In the genomic region with DNA sequence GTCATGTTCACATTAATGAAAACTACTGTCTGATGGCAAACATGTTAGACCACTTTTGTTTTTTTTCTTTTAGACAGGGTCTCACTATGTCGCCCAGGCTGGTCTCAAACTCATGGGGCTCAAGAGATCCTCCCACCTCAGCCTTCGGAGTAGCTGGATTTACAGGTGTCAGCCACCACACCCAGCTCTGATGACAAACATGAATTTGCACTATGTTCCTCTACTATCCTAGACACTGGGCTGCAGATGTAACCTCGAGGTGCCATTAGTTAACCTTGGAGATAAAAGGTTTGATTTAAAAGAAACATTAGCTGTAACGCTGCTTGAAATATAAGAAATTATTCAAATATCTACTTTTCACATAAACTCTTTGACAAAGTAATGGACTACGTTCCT, we compare ENCODE assay signal across 8 cellular contexts. TPM values are rescaled to one million over a fixed set of nuclear protein-coding genes. Genes with fewer than 3 reads are reported as not detected.
DNase-seq lines count a peak whose midpoint lies in the region; ATAC-seq, FAIRE-seq and TF ChIP-seq lines count a peak whose summit lies in the region.

No MANE protein-coding gene starts in this region.

- no peaks in the 10 kb centered on the region for H3K36me3 ChIP-seq in DND-41 (ENCODE audit: insufficient read depth, low read length)
- no peaks in the 10 kb centered on the region for H3K36me3 ChIP-seq in mucosa of stomach (ENCODE audit: control insufficient read depth, insufficient read depth, low read length)

- peak overlapping the region; percentile 39 for H3K9ac ChIP-seq in DND-41 (ENCODE audit: low read depth, low read length)
- peak overlapping the region; percentile 64 for H3K9ac ChIP-seq in mucosa of stomach (ENCODE audit: low read length)

- H3K27ac Mint-ChIP-seq in HFFc6, result peak overlapping the region; percentile 81
- peak overlapping the region; percentile 90 for H3K27ac Mint-ChIP-seq in activated T-helper 1 cell treated with anti-CD3 and anti-CD28 coated beads, Interleukin-12 subunit alpha, Interleukin-12 subunit beta, Interleukin-2, Interleukin-4 antibody, amounts not matched to agents 30 ng/mL and 10 ng/mL and 1 ng/mL, durations not matched to agents 14 hours and 24 hours and 36 hours

- intact Hi-C loops in activated T-helper 1 cell treated with anti-CD3 and anti-CD28 coated beads, Interleukin-12 subunit alpha, Interleukin-12 subunit beta, Interleukin-2, Interleukin-4 antibody, amounts not matched to agents 30 ng/mL and 10 ng/mL and 1 ng/mL, durations not matched to agents 14 hours and 24 hours and 36 hours (cut with micrococcal nuclease), result loop anchor here (1.0 to 5.0 kb wide), 5 partner anchors 10 to 59 kb away; a partner anchor contains a TSS

- H4K20me1 ChIP-seq in DND-41 (ENCODE audit: insufficient read depth, low read length), result peaks cover 40% of the 10 kb centered on the region

- ATAC-seq in DND-41 (ENCODE audit: insufficient read depth, low read depth), result peak; percentile 36; the same call in 2 of the 3 replicates

- H3K9me3 Mint-ChIP-seq in HFFc6, result no peaks in the 10 kb centered on the region
- peaks cover 4% of the 10 kb centered on the region for H3K9me3 Mint-ChIP-seq in activated T-helper 1 cell treated with anti-CD3 and anti-CD28 coated beads, Interleukin-12 subunit alpha, Interleukin-12 subunit beta, Interleukin-2, Interleukin-4 antibody, amounts not matched to agents 30 ng/mL and 10 ng/mL and 1 ng/mL, durations not matched to agents 14 hours and 24 hours and 36 hours

- H3K4me2 ChIP-seq in DND-41 (ENCODE audit: insufficient read depth, low read length), result peak overlapping the region; percentile 64

- H3K4me1 ChIP-seq in DND-41 (ENCODE audit: insufficient read depth, low read length) (peaks cover 82% of the 10 kb centered on the region), mucosa of stomach (ENCODE audit: control insufficient read depth, insufficient read depth, low read length) (peaks cover 76% of the 10 kb centered on the region)

- no peak for TF ChIP-seq CTCF in DND-41 (IDR thresholded peaks at IDR 0.05; ENCODE audit: borderline replicate concordance, extremely low read depth, low read length, poor library complexity, severe bottlenecking)
- TF ChIP-seq CTCF in HFFc6 (IDR thresholded peaks at IDR 0.05), result no peak
- no peak for TF ChIP-seq CTCF in D721Med (IDR thresholded peaks at IDR 0.05; ENCODE audit: insufficient read depth, missing control alignments)

- H3K4me3 ChIP-seq in DND-41 (ENCODE audit: low read depth in 1 of 2, low read length in 2 of 2) (0 out of 4 replicates have a peak overlapping the region, but pooled peaks of 1 of the 2 experiments have one; percentile 9), mucosa of stomach (ENCODE audit: low read length) (no peak overlapping the region)

- H3K27me3 Mint-ChIP-seq in HFFc6 (ENCODE audit: insufficient read depth), result no peaks in the 10 kb centered on the region
- peaks cover 6% of the 10 kb centered on the region for H3K27me3 Mint-ChIP-seq in activated T-helper 1 cell treated with anti-CD3 and anti-CD28 coated beads, Interleukin-12 subunit alpha, Interleukin-12 subunit beta, Interleukin-2, Interleukin-4 antibody, amounts not matched to agents 30 ng/mL and 10 ng/mL and 1 ng/mL, durations not matched to agents 14 hours and 24 hours and 36 hours (ENCODE audit: insufficient read depth)

- FAIRE-seq in D721Med (lab: Jason Lieb, UNC), result no peak

- H2AFZ ChIP-seq in DND-41 (ENCODE audit: low read depth, low read length), result no peak overlapping the region

- peaks cover 84% of the 10 kb centered on the region for H3K79me2 ChIP-seq in DND-41 (ENCODE audit: insufficient read depth, low read length)

- no peaks in the 10 kb centered on the region for H3K27me3 ChIP-seq in DND-41 (ENCODE audit: insufficient read depth, low read length, poor library complexity)
- no peaks in the 10 kb centered on the region for H3K27me3 ChIP-seq in mucosa of stomach (ENCODE audit: control insufficient read depth, insufficient read depth, low read length)

- peak overlapping the region; percentile 74 for H3K27ac ChIP-seq in DND-41 (ENCODE audit: low read length)

- no peak for DNase-seq in DND-41
- no peak for DNase-seq in HFFc6
- no peak for DNase-seq in activated T-helper 1 cell treated with anti-CD3 and anti-CD28 coated beads, Interleukin-12 subunit alpha, Interleukin-12 subunit beta, Interleukin-2, Interleukin-4 antibody, amounts not matched to agents 30 ng/mL and 10 ng/mL and 1 ng/mL, durations not matched to agents 14 hours and 24 hours and 36 hours (ENCODE audit: low spot score)
- DNase-seq in stimulated activated naive CD4-positive, alpha-beta T cell treated with Interleukin-2 at 50 U/mL for 16 hours (lab: John Stamatoyannopoulos, UW), result no peak
- no peak for DNase-seq in D721Med (ENCODE audit: insufficient read length, low spot score)
- no peak for DNase-seq in NK-92 treated with Interleukin-12 subunit alpha and Interleukin-12 subunit beta, amount 100 ng/mL, for 24 hours (lab: John Stamatoyannopoulos, UW)
- no peak for DNase-seq in ureter (ENCODE audit: low spot score)

- H3K4me1 Mint-ChIP-seq in HFFc6 (ENCODE audit: low read depth), result peaks cover 83% of the 10 kb centered on the region
- peaks cover 68% of the 10 kb centered on the region for H3K4me1 Mint-ChIP-seq in activated T-helper 1 cell treated with anti-CD3 and anti-CD28 coated beads, Interleukin-12 subunit alpha, Interleukin-12 subunit beta, Interleukin-2, Interleukin-4 antibody, amounts not matched to agents 30 ng/mL and 10 ng/mL and 1 ng/mL, durations not matched to agents 14 hours and 24 hours and 36 hours (ENCODE audit: low read depth)

- H3K36me3 Mint-ChIP-seq in HFFc6 (ENCODE audit: low read depth), result no peaks in the 10 kb centered on the region
- H3K36me3 Mint-ChIP-seq in activated T-helper 1 cell treated with anti-CD3 and anti-CD28 coated beads, Interleukin-12 subunit alpha, Interleukin-12 subunit beta, Interleukin-2, Interleukin-4 antibody, amounts not matched to agents 30 ng/mL and 10 ng/mL and 1 ng/mL, durations not matched to agents 14 hours and 24 hours and 36 hours (ENCODE audit: low read depth), result peaks cover 11% of the 10 kb centered on the region

- peak overlapping the region; percentile 4; the same call in 1 of the 2 replicates for H3K4me3 Mint-ChIP-seq in HFFc6
- peak overlapping the region; percentile 81 for H3K4me3 Mint-ChIP-seq in activated T-helper 1 cell treated with anti-CD3 and anti-CD28 coated beads, Interleukin-12 subunit alpha, Interleukin-12 subunit beta, Interleukin-2, Interleukin-4 antibody, amounts not matched to agents 30 ng/mL and 10 ng/mL and 1 ng/mL, durations not matched to agents 14 hours and 24 hours and 36 hours

- H3K9me3 ChIP-seq in DND-41 (ENCODE audit: insufficient read depth, low read length, severe bottlenecking) (no peaks in the 10 kb centered on the region), mucosa of stomach (ENCODE audit: control insufficient read depth, low read length) (no peaks in the 10 kb centered on the region)

RNA-seq across cellular contexts. Expression of a gene that starts 8.1 kb away (rescaled TPM):
- 10 to 100 TPM; 26.4 to 33.1 (median 28.1) TPM for total RNA-seq in HFFc6 (2021; fragmentation: NEBNext Ultra II Directional; extraction: Animal tissue kit (Norgen Biotek cat#: 25700))
- total RNA-seq in activated T-helper 1 cell treated with anti-CD3 and anti-CD28 coated beads, Interleukin-12 subunit alpha, Interleukin-12 subunit beta, Interleukin-2, Interleukin-4 antibody, amounts not matched to agents 30 ng/mL and 10 ng/mL and 1 ng/mL, durations not matched to agents 14 hours and 24 hours and 36 hours, result 12.7 and 14.3 TPM in 2 replicates
- 59.7 TPM for total RNA-seq in ureter

RNA-seq across cellular contexts. Expression of a gene that starts 52.6 kb away (rescaled TPM):
- total RNA-seq in HFFc6 (2021; fragmentation: NEBNext Ultra II Directional; extraction: Animal tissue kit (Norgen Biotek cat#: 25700)), result 1 to 10 TPM; 6.7 to 9.8 (median 8.4) TPM
- total RNA-seq in activated T-helper 1 cell treated with anti-CD3 and anti-CD28 coated beads, Interleukin-12 subunit alpha, Interleukin-12 subunit beta, Interleukin-2, Interleukin-4 antibody, amounts not matched to agents 30 ng/mL and 10 ng/mL and 1 ng/mL, durations not matched to agents 14 hours and 24 hours and 36 hours, result 26.6 and 29.5 TPM in 2 replicates
- total RNA-seq in ureter, result 77.4 TPM
